1 cellular context compared by ENCODE assay signal in the genomic region with DNA sequence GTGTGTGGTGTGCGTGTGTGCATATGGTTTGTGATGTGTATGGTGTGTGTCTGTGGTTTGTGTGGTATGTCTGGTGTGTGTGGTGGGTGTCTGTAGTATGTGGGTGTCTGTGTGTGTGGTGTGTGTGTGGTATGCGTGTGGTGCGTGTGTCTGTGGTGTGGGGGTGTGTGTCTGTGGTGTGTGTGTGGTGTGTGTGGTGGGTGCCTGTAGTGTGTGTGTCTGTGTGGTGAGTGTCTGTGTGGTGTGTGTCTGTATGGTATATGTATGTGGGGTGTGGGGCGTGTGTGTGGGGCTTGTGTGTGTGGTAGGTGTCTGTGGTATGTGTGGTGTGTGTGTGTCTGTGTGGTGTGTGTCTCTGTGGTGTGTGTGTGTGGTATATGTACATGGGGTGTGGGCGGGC.
A peak's percentile ranks its signal among the peaks of the same experiment; 100 is the strongest.
TF ChIP-seq lines count a peak whose summit lies in the region.

No MANE protein-coding gene starts in this region.

TF ChIP-seq in HepG2, 621 proteins besides CTCF, POLR2A, EP300 and RAD21:
- no peak for TF ChIP-seq SMC3 (IDR thresholded peaks at IDR 0.05; ENCODE audit: low read length)
- TF ChIP-seq, protein P1, sequence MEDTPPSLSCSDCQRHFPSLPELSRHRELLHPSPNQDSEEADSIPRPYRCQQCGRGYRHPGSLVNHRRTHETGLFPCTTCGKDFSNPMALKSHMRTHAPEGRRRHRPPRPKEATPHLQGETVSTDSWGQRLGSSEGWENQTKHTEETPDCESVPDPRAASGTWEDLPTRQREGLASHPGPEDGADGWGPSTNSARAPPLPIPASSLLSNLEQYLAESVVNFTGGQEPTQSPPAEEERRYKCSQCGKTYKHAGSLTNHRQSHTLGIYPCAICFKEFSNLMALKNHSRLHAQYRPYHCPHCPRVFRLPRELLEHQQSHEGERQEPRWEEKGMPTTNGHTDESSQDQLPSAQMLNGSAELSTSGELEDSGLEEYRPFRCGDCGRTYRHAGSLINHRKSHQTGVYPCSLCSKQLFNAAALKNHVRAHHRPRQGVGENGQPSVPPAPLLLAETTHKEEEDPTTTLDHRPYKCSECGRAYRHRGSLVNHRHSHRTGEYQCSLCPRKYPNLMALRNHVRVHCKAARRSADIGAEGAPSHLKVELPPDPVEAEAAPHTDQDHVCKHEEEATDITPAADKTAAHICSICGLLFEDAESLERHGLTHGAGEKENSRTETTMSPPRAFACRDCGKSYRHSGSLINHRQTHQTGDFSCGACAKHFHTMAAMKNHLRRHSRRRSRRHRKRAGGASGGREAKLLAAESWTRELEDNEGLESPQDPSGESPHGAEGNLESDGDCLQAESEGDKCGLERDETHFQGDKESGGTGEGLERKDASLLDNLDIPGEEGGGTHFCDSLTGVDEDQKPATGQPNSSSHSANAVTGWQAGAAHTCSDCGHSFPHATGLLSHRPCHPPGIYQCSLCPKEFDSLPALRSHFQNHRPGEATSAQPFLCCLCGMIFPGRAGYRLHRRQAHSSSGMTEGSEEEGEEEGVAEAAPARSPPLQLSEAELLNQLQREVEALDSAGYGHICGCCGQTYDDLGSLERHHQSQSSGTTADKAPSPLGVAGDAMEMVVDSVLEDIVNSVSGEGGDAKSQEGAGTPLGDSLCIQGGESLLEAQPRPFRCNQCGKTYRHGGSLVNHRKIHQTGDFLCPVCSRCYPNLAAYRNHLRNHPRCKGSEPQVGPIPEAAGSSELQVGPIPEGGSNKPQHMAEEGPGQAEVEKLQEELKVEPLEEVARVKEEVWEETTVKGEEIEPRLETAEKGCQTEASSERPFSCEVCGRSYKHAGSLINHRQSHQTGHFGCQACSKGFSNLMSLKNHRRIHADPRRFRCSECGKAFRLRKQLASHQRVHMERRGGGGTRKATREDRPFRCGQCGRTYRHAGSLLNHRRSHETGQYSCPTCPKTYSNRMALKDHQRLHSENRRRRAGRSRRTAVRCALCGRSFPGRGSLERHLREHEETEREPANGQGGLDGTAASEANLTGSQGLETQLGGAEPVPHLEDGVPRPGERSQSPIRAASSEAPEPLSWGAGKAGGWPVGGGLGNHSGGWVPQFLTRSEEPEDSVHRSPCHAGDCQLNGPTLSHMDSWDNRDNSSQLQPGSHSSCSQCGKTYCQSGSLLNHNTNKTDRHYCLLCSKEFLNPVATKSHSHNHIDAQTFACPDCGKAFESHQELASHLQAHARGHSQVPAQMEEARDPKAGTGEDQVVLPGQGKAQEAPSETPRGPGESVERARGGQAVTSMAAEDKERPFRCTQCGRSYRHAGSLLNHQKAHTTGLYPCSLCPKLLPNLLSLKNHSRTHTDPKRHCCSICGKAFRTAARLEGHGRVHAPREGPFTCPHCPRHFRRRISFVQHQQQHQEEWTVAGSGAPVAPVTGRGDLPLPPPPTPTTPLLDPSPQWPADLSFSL (CRISPR knock-in tag; IDR thresholded peaks at IDR 0.05) = peak; percentile 75
